In the genomic region with DNA sequence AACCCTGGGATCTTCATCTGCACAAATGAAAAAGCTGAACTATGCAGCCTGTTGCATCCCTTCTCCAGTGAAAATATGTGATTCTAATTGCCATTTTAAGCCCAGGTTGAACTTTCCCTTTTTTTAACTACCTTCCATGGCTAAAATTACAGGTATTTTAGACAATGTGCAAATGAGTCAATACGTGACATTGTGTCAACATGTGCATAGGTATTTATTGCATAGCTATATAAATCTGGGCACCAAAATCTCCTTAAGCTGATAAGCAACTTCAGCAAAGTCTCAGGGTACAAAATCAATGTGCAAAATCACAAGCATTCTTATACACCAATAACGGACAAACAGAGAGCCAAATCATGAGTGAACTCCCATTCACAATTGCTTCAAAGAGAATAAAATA, we compare ENCODE assay signal across 5 cellular contexts. TPM values are rescaled to one million over a fixed set of nuclear protein-coding genes. Genes with fewer than 3 reads are reported as not detected.
DNase-seq lines count a peak whose midpoint lies in the region; ATAC-seq, FAIRE-seq and TF ChIP-seq lines count a peak whose summit lies in the region.
"Not testable (repeated sequence)": the region's sequence is repeated elsewhere in the genome, so short reads cannot be mapped to it uniquely, and the experiment has no call there.

No MANE protein-coding gene starts in this region.

- POLR2A ChIA-PET in HEK293 (lab: Yijun Ruan, JAX): not testable (repeated sequence)

- peaks cover 12% of the 10 kb centered on the region for H3K36me3 ChIP-seq in CD4-positive, CD25-positive, alpha-beta regulatory T cell (ENCODE audit: control insufficient read depth, insufficient read depth, low read length)
- not testable (repeated sequence) for H3K36me3 ChIP-seq in HEK293 (ENCODE audit: control insufficient read depth in 2 of 2, insufficient read depth in 1 of 2, low read length in 2 of 2); mucosa of descending colon (ENCODE audit: low read depth); small intestine (ENCODE audit: control insufficient read depth in 2 of 2, insufficient read depth in 2 of 2, low read length in 2 of 2)

- H3K4me1 Mint-ChIP-seq in CD4-positive, CD25-positive, alpha-beta regulatory T cell: peaks cover 0 to 44% (median 33%) of the 10 kb centered on the region in 4 donors

- H3K27me3 Mint-ChIP-seq in CD4-positive, CD25-positive, alpha-beta regulatory T cell: not testable (repeated sequence)

- H3K4me3 ChIP-seq in CD4-positive, CD25-positive, alpha-beta regulatory T cell (ENCODE audit: low read depth, low read length): peak overlapping the region; percentile 8
- not testable (repeated sequence) for H3K4me3 ChIP-seq in HEK293 (ENCODE audit: low read depth, low read length); mucosa of descending colon; small intestine (ENCODE audit: low read depth in 1 of 2, low read length in 2 of 2)

- 15 to 30% (median 25%) methylated on average over 2 of the region's 2 CpGs for WGBS in small intestine, 3 donors

- intact Hi-C loops in left colon (cut with DNase I, micrococcal nuclease); mucosa of descending colon (cut with DNase I, micrococcal nuclease): not testable (repeated sequence)

- H3K27ac ChIP-seq in CD4-positive, CD25-positive, alpha-beta regulatory T cell (ENCODE audit: insufficient read depth, low read length, poor library complexity, severe bottlenecking); HEK293 (ENCODE audit: extremely low read depth, low read depth, low read length); small intestine (ENCODE audit: low read depth in 1 of 2, low read length in 1 of 2): not testable (repeated sequence)

- not testable (repeated sequence) for H3K27me3 ChIP-seq in CD4-positive, CD25-positive, alpha-beta regulatory T cell (ENCODE audit: control insufficient read depth, insufficient read depth, low read length); small intestine (ENCODE audit: control insufficient read depth in 2 of 2, insufficient read depth in 2 of 2, low read length in 2 of 2)

- FAIRE-seq in small intestine (lab: Jason Lieb, UNC): not testable (repeated sequence)

- H3K27ac Mint-ChIP-seq in CD4-positive, CD25-positive, alpha-beta regulatory T cell: peak overlapping the region in 1 of 3 donors; percentile 47

- ATAC-seq in CD4-positive, CD25-positive, alpha-beta regulatory T cell (ENCODE audit: low read depth in 2 of 2): not testable (repeated sequence)
- ATAC-seq in left colon: peak; percentile 72
- ATAC-seq in mucosa of descending colon: peak; percentile 52

- H3K36me3 Mint-ChIP-seq in CD4-positive, CD25-positive, alpha-beta regulatory T cell: peaks cover 25% of the 10 kb centered on the region

- not testable (repeated sequence) for H3K9me3 Mint-ChIP-seq in CD4-positive, CD25-positive, alpha-beta regulatory T cell

- not testable (repeated sequence) for DNase-seq in CD4-positive, CD25-positive, alpha-beta regulatory T cell; left colon; mucosa of descending colon
- peak; percentile 20 for DNase-seq in small intestine

- H3K9me3 ChIP-seq in CD4-positive, CD25-positive, alpha-beta regulatory T cell (ENCODE audit: control insufficient read depth in 2 of 2, low read length in 2 of 2); HEK293 (ENCODE audit: control insufficient read depth, insufficient read depth, low read depth, low read length); mucosa of descending colon; small intestine (ENCODE audit: control insufficient read depth, low read depth): not testable (repeated sequence)

- not testable (repeated sequence) for TF ChIP-seq CTCF in HEK293 (tag by site-specific recombination; IDR thresholded peaks at IDR 0.05); mucosa of descending colon (IDR thresholded peaks at IDR 0.05)

- CTCF ChIA-PET in HEK293 (lab: Yijun Ruan, JAX): interaction anchor here (1.4 kb wide), 1 partner anchor 9 kb away, joined by 4 read pairs; no protein-coding TSS in a partner anchor

- not testable (repeated sequence) for H3K4me3 Mint-ChIP-seq in CD4-positive, CD25-positive, alpha-beta regulatory T cell

- H3K4me1 ChIP-seq in CD4-positive, CD25-positive, alpha-beta regulatory T cell (ENCODE audit: control insufficient read depth, insufficient read depth, low read length, poor library complexity, severe bottlenecking); HEK293 (ENCODE audit: control insufficient read depth, insufficient read depth, low read length); mucosa of descending colon (ENCODE audit: low read depth); small intestine (ENCODE audit: control insufficient read depth in 2 of 2, insufficient read depth in 1 of 2, low read depth in 1 of 2, low read length in 1 of 2): not testable (repeated sequence)

TF ChIP-seq in HEK293, 187 proteins besides CTCF, POLR2A, EP300 and RAD21:
- peak; percentile 36; the same call in 1 of the 2 replicates for TF ChIP-seq SCRT2 (tag by site-specific recombination; IDR thresholded peaks at IDR 0.05)

RNA-seq across cellular contexts. Expression of a gene that starts 37.4 kb away (rescaled TPM):
- 162 TPM for total RNA-seq in CD4-positive, CD25-positive, alpha-beta regulatory T cell
- 10 to 100 TPM; 14.7 to 26.7 (median 22.0) TPM for polyA plus RNA-seq in CD4-positive, CD25-positive, alpha-beta regulatory T cell
- 10 to 100 TPM; 30.5 to 32.1 TPM for total RNA-seq in left colon
- 10 to 100 TPM; 27.2 to 33.0 (median 28.0) TPM for total RNA-seq in mucosa of descending colon
- 10 to 100 TPM; 14.9 to 38.7 (median 24.9) TPM for polyA plus RNA-seq in small intestine
